In the genomic region with DNA sequence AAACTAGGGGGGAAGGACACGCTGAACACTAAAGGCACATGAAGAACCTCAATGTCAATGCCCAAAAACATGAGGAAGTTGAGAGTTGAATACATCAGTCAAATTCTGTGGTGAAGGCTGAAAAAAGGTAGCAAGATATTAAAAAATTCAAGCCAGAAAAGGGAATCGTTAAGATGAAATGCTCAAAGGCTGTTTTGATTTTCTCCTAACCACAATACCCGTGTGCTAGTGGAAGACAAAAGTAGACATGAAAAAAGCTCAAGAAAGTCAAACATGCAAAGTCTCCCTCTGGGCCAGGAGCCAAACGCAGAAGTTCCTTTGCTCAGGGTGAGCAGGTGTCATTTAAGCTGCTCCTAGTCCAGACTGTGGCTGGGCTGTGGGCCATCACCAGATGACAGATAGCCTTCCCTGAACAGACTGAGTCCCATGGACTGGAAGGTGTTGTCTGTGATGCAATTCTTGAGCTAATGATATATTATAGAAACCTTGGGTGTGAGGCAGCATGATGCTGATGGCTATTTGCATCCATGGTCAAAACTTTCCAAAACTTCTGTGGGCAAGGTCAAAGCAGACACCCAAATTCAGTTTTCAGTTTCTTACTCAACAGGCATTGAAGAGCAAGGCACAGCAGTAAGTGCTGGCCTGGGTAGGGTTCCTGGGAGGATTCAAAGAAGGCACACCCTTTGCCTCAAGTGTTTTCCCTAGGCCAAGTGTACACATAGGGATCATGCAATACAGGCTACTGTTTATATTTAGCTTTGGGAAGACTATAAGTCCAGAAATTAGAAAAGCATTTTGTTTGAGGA, we compare ENCODE assay signal across 10 cellular contexts.
DNase-seq lines count a peak whose midpoint lies in the region; ATAC-seq lines count a peak whose summit lies in the region.
"Had no signal": no experiment of that assay in that cellular context is flagged by ENCODE, and none has a peak within 500 bp of the region (broad histone marks: within the 10 kb centered on the region; RNA-seq: fewer than 3 reads in every experiment).

No MANE protein-coding gene starts in this region.

- DNase-seq in left colon (no peak), superior temporal gyrus (ENCODE audit: extremely low spot score) (no peak), middle frontal gyrus (ENCODE audit: extremely low spot score, low spot score) (no peak), KG1 (lab: John Stamatoyannopoulos, UW) (no peak), DMS153 treated with DMSO at 0.1 percent for 48 hours (lab: John Stamatoyannopoulos, UW; ENCODE audit: unreplicated experiment) (no peak)
- DNase-seq: NCI-H2081, sigmoid colon had no signal

- peak; percentile 71 for ATAC-seq in GM18519 (IDR thresholded peaks at IDR 0.05; ENCODE audit: low FRiP score, unreplicated experiment)
- peak; percentile 85 for ATAC-seq in GM21576 (IDR thresholded peaks at IDR 0.05; ENCODE audit: unreplicated experiment)
- ATAC-seq in HG03196 (IDR thresholded peaks at IDR 0.05; ENCODE audit: unreplicated experiment) = peak; percentile 83
- peak; percentile 46 for ATAC-seq in left colon

- intact Hi-C loops in left colon (cut with DNase I, micrococcal nuclease) = loop anchor here in 1 of 2 donors (10.0 kb wide), 1 partner anchor 668 kb away; no protein-coding TSS in a partner anchor
